ENCODE assay signal across 1 cellular context in the genomic region with DNA sequence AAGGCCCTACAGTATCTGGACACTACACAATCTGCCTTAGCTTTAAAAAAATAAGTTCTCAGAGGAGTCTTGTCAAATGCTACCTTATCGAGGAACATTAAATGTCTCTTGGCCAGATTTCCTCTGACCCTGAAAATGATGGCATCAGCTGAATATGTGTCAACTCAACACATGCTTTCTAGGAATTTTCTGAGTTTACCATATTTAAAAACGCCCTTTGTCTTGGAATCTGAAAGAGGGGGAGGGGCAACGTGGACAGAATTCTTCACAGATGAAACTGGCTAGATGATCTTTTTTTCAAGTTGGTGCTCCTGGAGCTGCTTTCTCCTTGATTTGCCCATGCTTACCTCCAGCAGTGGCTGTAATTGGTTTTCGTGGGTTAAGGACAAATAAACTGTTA.
TF ChIP-seq lines count a peak whose summit lies in the region.

No MANE protein-coding gene starts in this region.

TF ChIP-seq in H1, 55 proteins besides CTCF, POLR2A, EP300 and RAD21:
- TF ChIP-seq CHD2 (IDR thresholded peaks at IDR 0.05; ENCODE audit: low read length) (no peak), SIN3A (conservative IDR thresholded peaks at IDR 0.05 in 1 of 2, IDR thresholded peaks at IDR 0.05 in 1 of 2; ENCODE audit: low read depth in 1 of 2, low read length in 2 of 2) (peak; percentile 52 to 79; a peak in 2 of 4 replicates), SP4 (IDR thresholded peaks at IDR 0.05; ENCODE audit: low read length) (0 out of 2 replicates have a peak, but pooled peaks have one; percentile 8), SIRT6 (IDR thresholded peaks at IDR 0.05; ENCODE audit: low read length) (no peak), CREB1 (IDR thresholded peaks at IDR 0.05) (no peak), BCL11A (IDR thresholded peaks at IDR 0.05; ENCODE audit: low read depth in 2 of 2, low read length in 2 of 2) (no peak)
